In the genomic region with DNA sequence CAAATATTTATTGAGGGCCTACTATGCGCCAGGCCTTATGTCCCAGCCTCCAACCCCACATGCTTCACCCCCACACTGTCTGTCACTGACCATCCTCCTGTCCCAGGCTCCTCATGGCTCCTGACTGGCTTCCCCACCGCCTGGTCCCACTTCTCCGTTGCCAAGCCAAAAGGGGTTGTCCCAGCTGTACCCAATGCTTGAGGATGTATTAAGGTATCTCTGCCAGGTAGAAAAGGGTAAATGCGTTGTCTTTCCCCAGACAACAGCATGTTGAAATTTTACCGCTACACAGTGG, we compare ENCODE assay signal across 11 cellular contexts.
"Had no signal": no experiment of that assay in that cellular context is flagged by ENCODE, and none has a peak within 500 bp of the region (broad histone marks: within the 10 kb centered on the region; RNA-seq: fewer than 3 reads in every experiment).

No MANE protein-coding gene starts in this region.

- H3K27me3 ChIP-seq: right lobe of liver, spleen had no signal

- H3K27ac Mint-ChIP-seq: activated CD4-positive, alpha-beta memory T cell treated with anti-CD3 and anti-CD28 coated beads, Interleukin-2, amount 10 ng/mL, durations not matched to agents 7 days and 5 days; activated naive CD8-positive, alpha-beta T cell treated with anti-CD3 and anti-CD28 coated beads, Interleukin-2, amount 50 U/mL, for 24 hours; stimulated activated memory B cell treated with anti-CD40 and anti-IgM and Interleukin-4, amounts not matched to agents 10 μg/mL and 1 μg/mL and 100 μg/mL, for 72 hours had no signal

- H3K4me3 Mint-ChIP-seq: activated CD4-positive, alpha-beta memory T cell treated with anti-CD3 and anti-CD28 coated beads, Interleukin-2, amount 10 ng/mL, durations not matched to agents 7 days and 5 days; activated naive CD8-positive, alpha-beta T cell treated with anti-CD3 and anti-CD28 coated beads, Interleukin-2, amount 50 U/mL, for 24 hours; stimulated activated memory B cell treated with anti-CD40 and anti-IgM and Interleukin-4, amounts not matched to agents 10 μg/mL and 1 μg/mL and 100 μg/mL, for 72 hours had no signal

- H3K36me3 ChIP-seq: heart right ventricle, prostate gland, right lobe of liver, spleen, thoracic aorta had no signal

- H3K9me3 Mint-ChIP-seq: activated CD4-positive, alpha-beta memory T cell treated with anti-CD3 and anti-CD28 coated beads, Interleukin-2, amount 10 ng/mL, durations not matched to agents 7 days and 5 days; activated naive CD8-positive, alpha-beta T cell treated with anti-CD3 and anti-CD28 coated beads, Interleukin-2, amount 50 U/mL, for 24 hours; naive thymus-derived CD8-positive, alpha-beta T cell; stimulated activated memory B cell treated with anti-CD40 and anti-IgM and Interleukin-4, amounts not matched to agents 10 μg/mL and 1 μg/mL and 100 μg/mL, for 72 hours had no signal

- H3K9me3 ChIP-seq: heart right ventricle, prostate gland, right lobe of liver, spleen, thoracic aorta had no signal

- H3K4me1 ChIP-seq: prostate gland, right lobe of liver had no signal

- DNase-seq: activated gamma-delta T cell had no signal

- H3K27me3 Mint-ChIP-seq: activated naive CD8-positive, alpha-beta T cell treated with anti-CD3 and anti-CD28 coated beads, Interleukin-2, amount 50 U/mL, for 24 hours; naive thymus-derived CD8-positive, alpha-beta T cell; stimulated activated memory B cell treated with anti-CD40 and anti-IgM and Interleukin-4, amounts not matched to agents 10 μg/mL and 1 μg/mL and 100 μg/mL, for 72 hours had no signal

- H3K4me3 ChIP-seq: lung, prostate gland, right lobe of liver had no signal

- H3K27ac ChIP-seq: prostate gland, right lobe of liver had no signal
